Comparison of ENCODE assay signal across 1 cellular context in genomic region chr16:10385725-10386516, GRCh38.
A peak's percentile ranks its signal among the peaks of the same experiment; 100 is the strongest.
TF ChIP-seq lines count a peak whose summit lies in the region.

ATF7IP2 (plus strand) TSS chr16:10386061; CDS start chr16:10430621, 44,560 bp downstream.

TF ChIP-seq in HEK293, 187 proteins besides CTCF, POLR2A, EP300 and RAD21 (continued from another document):
- TF ChIP-seq ZNF398 (tag by site-specific recombination; IDR thresholded peaks at IDR 0.05): no peak
- TF ChIP-seq KLF17 (tag by site-specific recombination; IDR thresholded peaks at IDR 0.05): 0 out of 2 replicates have a peak, but pooled peaks have one; percentile 14
- TF ChIP-seq IKZF3 (tag by site-specific recombination; IDR thresholded peaks at IDR 0.05): no peak
- no peak for TF ChIP-seq OVOL3 (tag by site-specific recombination; IDR thresholded peaks at IDR 0.05)
- no peak for TF ChIP-seq ZNF16 (tag by site-specific recombination; IDR thresholded peaks at IDR 0.05; ENCODE audit: low read depth)
- TF ChIP-seq ZNF645 (tag by site-specific recombination; IDR thresholded peaks at IDR 0.05): no peak
- no peak for TF ChIP-seq ZNF571 (tag by site-specific recombination; IDR thresholded peaks at IDR 0.05)
- TF ChIP-seq ZNF777 (tag by site-specific recombination; IDR thresholded peaks at IDR 0.05; ENCODE audit: borderline replicate concordance): no peak
- TF ChIP-seq SCRT2 (tag by site-specific recombination; IDR thresholded peaks at IDR 0.05): peak; percentile 39; the same call in 1 of the 2 replicates
- 0 out of 2 replicates have a peak, but pooled peaks have one; percentile 64 for TF ChIP-seq ZNF350 (tag by site-specific recombination; IDR thresholded peaks at IDR 0.05)
- no peak for TF ChIP-seq ZNF155 (tag by site-specific recombination; IDR thresholded peaks at IDR 0.05)
- no peak; the same call in 1 of the 2 replicates for TF ChIP-seq MEIS1 (CRISPR knock-in tag; IDR thresholded peaks at IDR 0.05; ENCODE audit: borderline replicate concordance)
- no peak for TF ChIP-seq ZNF791 (tag by site-specific recombination; IDR thresholded peaks at IDR 0.05)
- no peak for TF ChIP-seq ZNF23 (tag by site-specific recombination; IDR thresholded peaks at IDR 0.05; ENCODE audit: borderline replicate concordance)
- TF ChIP-seq ZNF132 (tag by site-specific recombination; IDR thresholded peaks at IDR 0.05; ENCODE audit: borderline replicate concordance): no peak
- TF ChIP-seq KLF10 (tag by site-specific recombination; IDR thresholded peaks at IDR 0.05): no peak
- 0 out of 2 replicates have a peak, but pooled peaks have one; percentile 18 for TF ChIP-seq ZIC2 (tag by site-specific recombination; IDR thresholded peaks at IDR 0.05)
- TF ChIP-seq ZNF214 (tag by site-specific recombination; IDR thresholded peaks at IDR 0.05; ENCODE audit: borderline replicate concordance): no peak
- no peak for TF ChIP-seq ZSCAN16 (tag by site-specific recombination; IDR thresholded peaks at IDR 0.05)
- TF ChIP-seq ZBTB6 (tag by site-specific recombination; IDR thresholded peaks at IDR 0.05): peak; percentile 95
- TF ChIP-seq MZF1 (tag by site-specific recombination; IDR thresholded peaks at IDR 0.05; ENCODE audit: borderline replicate concordance): no peak
- TF ChIP-seq ZXDB (tag by site-specific recombination; IDR thresholded peaks at IDR 0.05): peak; percentile 68
- TF ChIP-seq PRDM2 (tag by site-specific recombination; IDR thresholded peaks at IDR 0.05; ENCODE audit: borderline replicate concordance): no peak
- TF ChIP-seq ZSCAN4 (tag by site-specific recombination; IDR thresholded peaks at IDR 0.05): 0 out of 2 replicates have a peak, but pooled peaks have one; percentile 8
- no peak for TF ChIP-seq TSHZ1 (tag by site-specific recombination; IDR thresholded peaks at IDR 0.05; ENCODE audit: borderline replicate concordance)
- no peak for TF ChIP-seq ZNF560 (tag by site-specific recombination; IDR thresholded peaks at IDR 0.05; ENCODE audit: borderline replicate concordance)
- no peak for TF ChIP-seq ZNF549 (tag by site-specific recombination; IDR thresholded peaks at IDR 0.05)
